14 cellular contexts compared by ENCODE assay signal in the genomic region with DNA sequence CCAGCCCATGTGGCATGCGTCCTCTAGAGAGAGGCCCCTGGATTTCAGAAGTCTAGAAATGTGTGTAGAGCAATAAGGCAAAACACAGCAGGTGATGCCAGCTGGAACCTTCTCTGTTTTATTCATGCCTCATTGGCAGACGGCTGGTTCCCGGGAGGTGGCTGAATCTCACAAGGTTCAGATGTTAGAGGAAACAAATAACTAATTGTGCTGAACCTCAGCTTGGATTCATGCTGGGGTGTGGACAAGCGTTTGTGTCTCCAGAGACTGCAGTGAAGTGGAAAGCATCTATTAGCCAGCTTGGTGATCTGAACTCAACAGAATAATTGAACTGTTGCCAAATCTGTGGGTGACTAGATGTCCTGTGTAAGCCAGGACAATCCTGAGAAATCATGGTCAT.
DNase-seq lines count a peak whose midpoint lies in the region; ATAC-seq and TF ChIP-seq lines count a peak whose summit lies in the region.
"Had no signal": no experiment of that assay in that cellular context is flagged by ENCODE, and none has a peak within 500 bp of the region (broad histone marks: within the 10 kb centered on the region; RNA-seq: fewer than 3 reads in every experiment).

No MANE protein-coding gene starts in this region.

- no peaks in the 10 kb centered on the region for H3K36me3 Mint-ChIP-seq in activated CD4-positive, alpha-beta T cell treated with anti-CD3 and anti-CD28 coated beads, Interleukin-2, amount 10 ng/mL, durations not matched to agents 24 days and 14 days (ENCODE audit: low read depth)
- H3K36me3 Mint-ChIP-seq in activated CD8-positive, alpha-beta T cell treated with anti-CD3 and anti-CD28 coated beads for 36 hours (ENCODE audit: low read depth), result no peaks in the 10 kb centered on the region

- H3K27ac ChIP-seq in substantia nigra (ENCODE audit: low read depth, low read length, poor library complexity, severe bottlenecking), result no peak overlapping the region
- H3K27ac ChIP-seq in gastroesophageal sphincter, result no peak overlapping the region
- H3K27ac ChIP-seq: esophagus muscularis mucosa, tibial nerve had no signal

- TF ChIP-seq POLR2A in gastroesophageal sphincter (IDR thresholded peaks at IDR 0.05), result no peak

- H3K27ac Mint-ChIP-seq in activated CD4-positive, alpha-beta T cell treated with anti-CD3 and anti-CD28 coated beads, Interleukin-2, amount 10 ng/mL, durations not matched to agents 24 days and 14 days, result no peak overlapping the region
- H3K27ac Mint-ChIP-seq in activated CD8-positive, alpha-beta T cell treated with anti-CD3 and anti-CD28 coated beads for 36 hours, result no peak overlapping the region
- H3K27ac Mint-ChIP-seq: mesothelial cell of epicardium, T-helper 17 cell had no signal

- 38 to 72% methylated on average over 3 to 4 of the region's 4 CpGs for WGBS in gastroesophageal sphincter (ENCODE audit: low coverage in 1 of 2), 2 donors

- TF ChIP-seq EP300 in gastroesophageal sphincter (IDR thresholded peaks at IDR 0.05), result no peak

- no peaks in the 10 kb centered on the region for H3K36me3 ChIP-seq in gastroesophageal sphincter
- H3K36me3 ChIP-seq: esophagus muscularis mucosa, tibial nerve had no signal

- H3K27me3 ChIP-seq in gastroesophageal sphincter, result no peaks in the 10 kb centered on the region
- H3K27me3 ChIP-seq: esophagus muscularis mucosa, tibial nerve had no signal

- intact Hi-C loops in activated CD4-positive, alpha-beta T cell treated with anti-CD3 and anti-CD28 coated beads, Interleukin-2, amount 10 ng/mL, durations not matched to agents 24 days and 14 days (cut with micrococcal nuclease), result no loop called here
- intact Hi-C loops in activated CD8-positive, alpha-beta T cell treated with anti-CD3 and anti-CD28 coated beads for 36 hours (cut with micrococcal nuclease), result no loop called here

- no peaks in the 10 kb centered on the region for H3K9me3 Mint-ChIP-seq in activated CD4-positive, alpha-beta T cell treated with anti-CD3 and anti-CD28 coated beads, Interleukin-2, amount 10 ng/mL, durations not matched to agents 24 days and 14 days
- H3K9me3 Mint-ChIP-seq in activated CD8-positive, alpha-beta T cell treated with anti-CD3 and anti-CD28 coated beads for 36 hours, result peaks cover 3% of the 10 kb centered on the region

- ATAC-seq in activated CD8-positive, alpha-beta T cell treated with anti-CD3 and anti-CD28 coated beads for 36 hours, result no peak
- no peak for ATAC-seq in gastroesophageal sphincter
- ATAC-seq: T-helper 17 cell had no signal

- no peak for TF ChIP-seq CTCF in activated CD8-positive, alpha-beta T cell treated with anti-CD3 and anti-CD28 coated beads for 36 hours (IDR thresholded peaks at IDR 0.05)
- TF ChIP-seq CTCF in gastroesophageal sphincter (IDR thresholded peaks at IDR 0.05), result no peak

- no peak overlapping the region for H3K4me3 ChIP-seq in gastroesophageal sphincter
- H3K4me3 ChIP-seq: esophagus muscularis mucosa, tibial nerve had no signal

- H3K4me3 Mint-ChIP-seq in activated CD4-positive, alpha-beta T cell treated with anti-CD3 and anti-CD28 coated beads, Interleukin-2, amount 10 ng/mL, durations not matched to agents 24 days and 14 days, result no peak overlapping the region
- no peak overlapping the region for H3K4me3 Mint-ChIP-seq in activated CD8-positive, alpha-beta T cell treated with anti-CD3 and anti-CD28 coated beads for 36 hours
- H3K4me3 Mint-ChIP-seq: mesothelial cell of epicardium, T-helper 17 cell had no signal

- POLR2A ChIA-PET in activated CD8-positive, alpha-beta T cell treated with anti-CD3 and anti-CD28 coated beads for 36 hours (lab: Charles Lee), result interaction anchor here (0.6 kb wide), 1 partner anchor 15 kb away, joined by 3 read pairs; no protein-coding TSS in a partner anchor

- H3K4me1 Mint-ChIP-seq in activated CD4-positive, alpha-beta T cell treated with anti-CD3 and anti-CD28 coated beads, Interleukin-2, amount 10 ng/mL, durations not matched to agents 24 days and 14 days, result no peaks in the 10 kb centered on the region
- no peaks in the 10 kb centered on the region for H3K4me1 Mint-ChIP-seq in activated CD8-positive, alpha-beta T cell treated with anti-CD3 and anti-CD28 coated beads for 36 hours (ENCODE audit: low read depth)
- H3K4me1 Mint-ChIP-seq: T-helper 17 cell had no signal

- H3K9me3 ChIP-seq in gastroesophageal sphincter, result no peaks in the 10 kb centered on the region
- H3K9me3 ChIP-seq: esophagus muscularis mucosa, tibial nerve had no signal

- CTCF ChIA-PET in activated CD8-positive, alpha-beta T cell treated with anti-CD3 and anti-CD28 coated beads for 36 hours (lab: Charles Lee), result no interaction called here

- peaks cover 13% of the 10 kb centered on the region for H3K27me3 Mint-ChIP-seq in activated CD4-positive, alpha-beta T cell treated with anti-CD3 and anti-CD28 coated beads, Interleukin-2, amount 10 ng/mL, durations not matched to agents 24 days and 14 days
- peaks cover 1% of the 10 kb centered on the region for H3K27me3 Mint-ChIP-seq in activated CD8-positive, alpha-beta T cell treated with anti-CD3 and anti-CD28 coated beads for 36 hours

- H3K4me1 ChIP-seq in gastroesophageal sphincter, result no peaks in the 10 kb centered on the region
- H3K4me1 ChIP-seq: esophagus muscularis mucosa, tibial nerve had no signal

- DNase-seq in activated CD4-positive, alpha-beta T cell treated with anti-CD3 and anti-CD28 coated beads, Interleukin-2, amount 10 ng/mL, durations not matched to agents 24 days and 14 days, result peak; percentile 32
- no peak for DNase-seq in activated CD4-positive, alpha-beta T cell treated with anti-CD3 and anti-CD28 coated beads, Interleukin-2, amount 50 U/mL, for 48 hours
- DNase-seq in NCI-H345 (lab: John Stamatoyannopoulos, UW) (peak; percentile 93), globus pallidus (ENCODE audit: low spot score) (peak; percentile 68), substantia nigra (lab: John Stamatoyannopoulos, UW) (peak in 31 of 49 donors; percentile 1 to 57 (median 24)), T-helper 9 cell (no peak)
- no peak for DNase-seq in activated CD8-positive, alpha-beta T cell treated with anti-CD3 and anti-CD28 coated beads for 36 hours
- DNase-seq: activated CD4-positive, alpha-beta T cell treated with anti-CD3 and anti-CD28 coated beads for 4 hours; stimulated activated CD4-positive, alpha-beta T cell treated with anti-CD3 and anti-CD28 coated beads, Interleukin-15, amount 100 ng/mL, for 24 hours; T-helper 17 cell had no signal

Comparison
In these comparisons a context has a peak if more than half of its experiments do, and no peak if none do; other contexts are left out.
1. DNase-seq: peak in activated CD4-positive, alpha-beta T cell treated with anti-CD3 and anti-CD28 coated beads, Interleukin-2, amount 10 ng/mL, durations not matched to agents 24 days and 14 days (single experiment), NCI-H345 (single experiment), globus pallidus (single experiment) and substantia nigra (31 of 49); none in activated CD4-positive, alpha-beta T cell treated with anti-CD3 and anti-CD28 coated beads, Interleukin-2, amount 50 U/mL, for 48 hours (0 of 2), activated CD8-positive, alpha-beta T cell treated with anti-CD3 and anti-CD28 coated beads for 36 hours (single experiment) and T-helper 9 cell (single experiment).